Comparison of ENCODE assay signal across 9 cellular contexts in the genomic region with DNA sequence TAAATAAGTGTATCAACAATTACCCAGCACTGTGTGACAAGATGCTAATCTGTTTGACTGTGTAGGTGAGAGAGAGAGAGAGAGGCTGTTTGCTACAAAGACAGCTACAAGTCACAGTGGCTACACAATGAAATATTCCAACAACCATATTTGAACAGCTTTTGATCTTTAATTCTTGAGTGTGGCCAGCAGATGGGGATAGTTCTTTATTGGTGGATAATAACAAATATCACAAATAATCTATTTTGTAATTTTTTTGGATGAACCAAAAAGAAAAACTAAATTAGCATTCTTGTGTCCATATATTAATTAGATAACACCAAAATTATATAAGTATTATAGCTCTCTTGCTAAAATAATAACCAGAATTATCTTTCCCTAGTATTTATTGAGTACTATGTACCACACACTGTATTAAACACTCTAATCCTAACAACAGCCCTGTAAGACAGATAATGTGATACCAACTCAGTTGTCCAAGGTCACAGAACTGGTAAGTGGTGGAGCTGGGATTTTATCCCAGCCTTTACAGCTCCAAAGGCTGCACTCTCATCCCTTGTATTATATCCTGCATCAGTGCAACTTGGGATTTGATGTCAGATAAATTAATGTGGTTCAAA.
A peak's percentile ranks its signal among the peaks of the same experiment; 100 is the strongest.
DNase-seq lines count a peak whose midpoint lies in the region; ATAC-seq and TF ChIP-seq lines count a peak whose summit lies in the region.
"Had no signal": no experiment of that assay in that cellular context is flagged by ENCODE, and none has a peak within 500 bp of the region (broad histone marks: within the 10 kb centered on the region; RNA-seq: fewer than 3 reads in every experiment).

No MANE protein-coding gene starts in this region.

- DNase-seq in ELR (ENCODE audit: low read depth) (peak; percentile 58), NB4 (ENCODE audit: low read depth) (peak; percentile 21), body of pancreas (peak in 1 of 4 donors; percentile 11), cortex of kidney (lab: John Stamatoyannopoulos, UW) (no peak)

- no peaks in the 10 kb centered on the region for H3K36me3 ChIP-seq in body of pancreas (replicated peaks in 1 of 2; ENCODE audit: insufficient read depth in 1 of 2, low read depth in 2 of 2)
- H3K36me3 ChIP-seq: SJSA1 had no signal

- H3K27me3 Mint-ChIP-seq in nephron (ENCODE audit: low read depth), result no peaks in the 10 kb centered on the region

- H3K9me3 Mint-ChIP-seq in nephron, result peaks cover 8% of the 10 kb centered on the region

- no peaks in the 10 kb centered on the region for H3K4me1 ChIP-seq in body of pancreas

- no peaks in the 10 kb centered on the region for H3K4me1 Mint-ChIP-seq in nephron

- TF ChIP-seq POLR2A in NB4 (IDR thresholded peaks at IDR 0.05; ENCODE audit: extremely low read depth, insufficient read length) (no peak), body of pancreas (IDR thresholded peaks at IDR 0.05) (no peak)

- peak overlapping the region in 2 of 3 experiments; percentile 38 to 51 for H3K27ac Mint-ChIP-seq in nephron

- no peak overlapping the region for H3K4me3 Mint-ChIP-seq in nephron

- peaks cover 3% of the 10 kb centered on the region for H3K36me3 Mint-ChIP-seq in nephron (ENCODE audit: low read depth)

- no peaks in the 10 kb centered on the region for H3K27me3 ChIP-seq in body of pancreas
- H3K27me3 ChIP-seq: SJSA1 had no signal

- no peaks in the 10 kb centered on the region for H3K9me3 ChIP-seq in body of pancreas
- H3K9me3 ChIP-seq: SJSA1 had no signal

- intact Hi-C loops in body of pancreas (cut with DNase I), result loop anchor here (10.0 kb wide), 1 partner anchor 251 kb away; no protein-coding TSS in a partner anchor

- ATAC-seq in body of pancreas (no peak), GM18520 (IDR thresholded peaks at IDR 0.05; ENCODE audit: unreplicated experiment) (no peak), GM19467 (IDR thresholded peaks at IDR 0.05; ENCODE audit: unreplicated experiment) (no peak), HG03432 (IDR thresholded peaks at IDR 0.05; ENCODE audit: unreplicated experiment) (no peak)

- no peak overlapping the region for H3K27ac ChIP-seq in body of pancreas
- H3K27ac ChIP-seq: SJSA1 had no signal

- TF ChIP-seq CTCF in NB4 (IDR thresholded peaks at IDR 0.05; ENCODE audit: low read depth, low read length) (no peak), body of pancreas (IDR thresholded peaks at IDR 0.05) (peak in 6 of 7 experiments; percentile 26 to 58 (median 54)), nephron (IDR thresholded peaks at IDR 0.05; ENCODE audit: unreplicated experiment in 3 of 3) (peak; percentile 48 to 65 (median 50))

- H3K4me3 ChIP-seq in NB4 (ENCODE audit: low read depth, low read length), result no peak overlapping the region
- no peak overlapping the region for H3K4me3 ChIP-seq in body of pancreas
- H3K4me3 ChIP-seq: SJSA1 had no signal
